In genomic region chr17:45423936-45424335, GRCh38 we compare ENCODE assay signal across 21 cellular contexts. TPM values are rescaled to one million over a fixed set of nuclear protein-coding genes. Genes with fewer than 3 reads are reported as not detected.
DNase-seq lines count a peak whose midpoint lies in the region; FAIRE-seq and TF ChIP-seq lines count a peak whose summit lies in the region.
"Had no signal": no experiment of that assay in that cellular context is flagged by ENCODE, and none has a peak within 500 bp of the region (broad histone marks: within the 10 kb centered on the region; RNA-seq: fewer than 3 reads in every experiment).

No MANE protein-coding gene starts in this region.

- H3K4me3 Mint-ChIP-seq in T-helper 1 cell treated with Interleukin-12 subunit alpha and Interleukin-12 subunit beta and Interleukin-4 antibody, amounts not matched to agents 30 μg/mL and 1 μg/mL, for 36 hours: no peak overlapping the region
- H3K4me3 Mint-ChIP-seq: activated CD4-positive, alpha-beta T cell treated with anti-CD3 and anti-CD28 coated beads for 36 hours; CD8-positive, alpha-beta T cell; naive thymus-derived CD8-positive, alpha-beta T cell had no signal

- peaks cover 9% of the 10 kb centered on the region for H3K27me3 ChIP-seq in smooth muscle cell (ENCODE audit: low read depth)
- H3K27me3 ChIP-seq: upper lobe of left lung had no signal

- H3K79me2 ChIP-seq in smooth muscle cell (ENCODE audit: low read depth): no peaks in the 10 kb centered on the region

- no peaks in the 10 kb centered on the region for H3K9me3 Mint-ChIP-seq in T-helper 1 cell treated with Interleukin-12 subunit alpha and Interleukin-12 subunit beta and Interleukin-4 antibody, amounts not matched to agents 30 μg/mL and 1 μg/mL, for 36 hours
- H3K9me3 Mint-ChIP-seq: CD8-positive, alpha-beta T cell; naive thymus-derived CD8-positive, alpha-beta T cell had no signal

- H3F3A ChIP-seq in smooth muscle cell (ENCODE audit: low read depth): no peaks in the 10 kb centered on the region

- H3K4me2 ChIP-seq in smooth muscle cell: no peak overlapping the region

- H3K36me3 Mint-ChIP-seq in T-helper 1 cell treated with Interleukin-12 subunit alpha and Interleukin-12 subunit beta and Interleukin-4 antibody, amounts not matched to agents 30 μg/mL and 1 μg/mL, for 36 hours (ENCODE audit: low read depth): peaks cover 7% of the 10 kb centered on the region
- H3K36me3 Mint-ChIP-seq: CD8-positive, alpha-beta T cell; naive thymus-derived CD8-positive, alpha-beta T cell had no signal

- H3K4me1 ChIP-seq in kidney (ENCODE audit: control insufficient read depth in 1 of 2, insufficient read depth in 1 of 2, low read depth in 1 of 2, low read length in 2 of 2) (peaks cover 4 to 6% of the 10 kb centered on the region in 2 donors), smooth muscle cell (ENCODE audit: low read depth) (peaks cover 7% of the 10 kb centered on the region)

- WGBS in smooth muscle cell (ENCODE audit: low lambda C conversion rate): 100% methylated on average over 1 of the region's 1 CpG

- no peak overlapping the region for H2AFZ ChIP-seq in smooth muscle cell (ENCODE audit: low read depth)

- TF ChIP-seq CTCF in VCaP (conservative IDR thresholded peaks at IDR 0.05): no peak
- TF ChIP-seq CTCF in kidney (IDR thresholded peaks at IDR 0.05; ENCODE audit: borderline replicate concordance, extremely low read depth, insufficient read depth): no peak
- TF ChIP-seq CTCF in smooth muscle cell (IDR thresholded peaks at IDR 0.05; ENCODE audit: borderline replicate concordance, insufficient read depth, poor library complexity, severe bottlenecking): no peak

- H3K4me1 Mint-ChIP-seq in T-helper 1 cell treated with Interleukin-12 subunit alpha and Interleukin-12 subunit beta and Interleukin-4 antibody, amounts not matched to agents 30 μg/mL and 1 μg/mL, for 36 hours (ENCODE audit: low read depth): peaks cover 11% of the 10 kb centered on the region

- peaks cover 9% of the 10 kb centered on the region for H4K20me1 ChIP-seq in smooth muscle cell (ENCODE audit: low read depth)

- H3K9ac ChIP-seq in kidney (ENCODE audit: low read length in 2 of 2): no peak overlapping the region
- H3K9ac ChIP-seq in smooth muscle cell (ENCODE audit: low read depth): no peak overlapping the region

- H3K27me3 Mint-ChIP-seq in T-helper 1 cell treated with Interleukin-12 subunit alpha and Interleukin-12 subunit beta and Interleukin-4 antibody, amounts not matched to agents 30 μg/mL and 1 μg/mL, for 36 hours (ENCODE audit: low read depth): no peaks in the 10 kb centered on the region
- H3K27me3 Mint-ChIP-seq: naive thymus-derived CD8-positive, alpha-beta T cell had no signal

- no peak for DNase-seq in T-helper 1 cell
- peak; percentile 59 for DNase-seq in kidney
- DNase-seq in smooth muscle cell (lab: John Stamatoyannopoulos, UW; ENCODE audit: unreplicated experiment): no peak
- DNase-seq in islet precursor cell: no peak
- DNase-seq in NCI-H1105 (lab: John Stamatoyannopoulos, UW): no peak
- DNase-seq in activated CD4-positive, alpha-beta T cell treated with anti-CD3 and anti-CD28 coated beads for 1 hour: no peak
- DNase-seq: activated CD4-positive, alpha-beta T cell treated with anti-CD3 and anti-CD28 coated beads for 36 hours; activated naive CD4-positive, alpha-beta T cell; activated T-cell treated with anti-CD3 and anti-CD28 coated beads, Interleukin-2, amount 50 U/mL, for 48 hours; brain microvascular endothelial cell; CD8-positive, alpha-beta T cell; NCI-H1417 treated with DMSO at 0.1 percent for 48 hours; NCI-H2107; NCI-H446 treated with DMSO at 0.1 percent for 48 hours; OCI-M1; stimulated activated CD8-positive, alpha-beta memory T cell treated with anti-CD3 and anti-CD28 coated beads, Interleukin-4, amount 100 ng/mL, for 48 hours had no signal

- no peak for FAIRE-seq in kidney (lab: Jason Lieb, UNC)

- intact Hi-C loops in kidney (cut with DNase I): no loop called here

- H3K4me3 ChIP-seq in kidney (ENCODE audit: low read length in 2 of 2) (peak overlapping the region; percentile 23 to 64), smooth muscle cell (peak overlapping the region; percentile 37)

- H3K36me3 ChIP-seq in kidney (ENCODE audit: control insufficient read depth in 1 of 2, insufficient read depth in 2 of 2, low read length in 2 of 2) (no peaks in the 10 kb centered on the region), smooth muscle cell (ENCODE audit: low read depth) (no peaks in the 10 kb centered on the region)
- H3K36me3 ChIP-seq: brain microvascular endothelial cell, upper lobe of left lung had no signal

- H3K27ac ChIP-seq in VCaP (peak overlapping the region; percentile 91), kidney (ENCODE audit: low read depth in 2 of 2, low read length in 2 of 2) (no peak overlapping the region), smooth muscle cell (ENCODE audit: low read depth) (no peak overlapping the region)
- H3K27ac ChIP-seq: 22Rv1, brain microvascular endothelial cell had no signal

- no peaks in the 10 kb centered on the region for H3K9me3 ChIP-seq in kidney (ENCODE audit: control insufficient read depth in 1 of 2, low read length in 2 of 2)
- H3K9me3 ChIP-seq in smooth muscle cell (replicated peaks; ENCODE audit: low read depth): no peaks in the 10 kb centered on the region
- H3K9me3 ChIP-seq: upper lobe of left lung had no signal

- H3K27ac Mint-ChIP-seq in T-helper 1 cell treated with Interleukin-12 subunit alpha and Interleukin-12 subunit beta and Interleukin-4 antibody, amounts not matched to agents 30 μg/mL and 1 μg/mL, for 36 hours: peak overlapping the region; percentile 34
- H3K27ac Mint-ChIP-seq: activated CD4-positive, alpha-beta T cell treated with anti-CD3 and anti-CD28 coated beads for 36 hours; CD8-positive, alpha-beta T cell; naive thymus-derived CD8-positive, alpha-beta T cell had no signal

RNA-seq across cellular contexts. Expression of gene ARHGAP27, which starts 8.7 kb away (rescaled TPM):
- total RNA-seq in kidney: 57.2 TPM
- 13.3 TPM for polyA plus RNA-seq in kidney (ENCODE audit: insufficient read depth, low read depth, low replicate concordance)
- total RNA-seq in smooth muscle cell: 3.0 and 3.6 TPM in 2 replicates
- polyA plus RNA-seq in smooth muscle cell: 3.7 and 9.0 TPM in 2 replicates

Comparison
In these comparisons a context has a peak if more than half of its experiments do, and no peak if none do; other contexts are left out.
1. RNA of gene ARHGAP27, which starts 8.7 kb away (total RNA-seq): 57.2 TPM in kidney (single experiment); 3.0 to 3.6 TPM in smooth muscle cell; every median in the first group is over 10 times any median in the second.